In the genomic region with DNA sequence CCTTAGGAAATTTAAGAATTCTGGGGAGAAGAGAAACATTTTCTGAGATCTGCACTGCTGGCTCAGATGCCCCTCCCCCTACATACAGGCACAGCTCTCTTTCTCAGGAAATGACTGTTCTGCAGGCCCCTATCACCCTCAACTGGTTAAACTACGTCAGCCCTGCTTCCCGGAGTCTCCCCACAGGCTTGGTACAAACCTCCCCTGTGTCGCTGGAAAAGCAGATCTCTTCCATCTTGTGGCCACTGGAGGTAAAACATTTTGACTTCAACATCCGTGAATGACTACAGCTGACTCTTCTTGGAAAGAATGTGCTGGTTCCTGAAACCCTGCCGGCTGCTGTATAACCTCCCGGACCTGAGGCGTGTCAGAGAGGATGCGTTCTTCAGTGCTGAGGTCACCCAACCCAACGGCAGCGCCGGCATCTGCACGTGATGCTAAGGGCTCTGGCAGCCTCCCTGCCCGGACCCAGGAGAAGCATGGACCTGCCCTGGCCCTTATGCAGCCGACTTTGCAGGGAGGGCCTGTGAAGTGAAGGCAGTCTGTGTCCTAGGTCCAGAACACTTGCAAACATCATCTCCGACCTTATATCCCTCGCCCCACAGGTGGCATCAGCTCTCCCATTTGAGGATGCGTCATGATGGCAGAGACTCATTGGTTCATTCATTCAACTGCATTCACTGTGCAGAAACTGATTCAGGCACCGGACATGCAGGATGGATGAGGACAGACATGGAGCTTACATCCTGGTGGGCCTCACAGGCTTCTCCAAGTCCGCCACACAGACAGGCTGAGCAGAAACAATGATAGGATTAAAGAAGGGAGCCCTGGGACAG, we compare ENCODE assay signal across 1 cellular context.
TF ChIP-seq lines count a peak whose summit lies in the region.

No MANE protein-coding gene starts in this region.

TF ChIP-seq in GM12878, 131 proteins besides CTCF, POLR2A, EP300 and RAD21 (continued from another document):
- TF ChIP-seq ZBTB40 (IDR thresholded peaks at IDR 0.05; ENCODE audit: borderline replicate concordance), result no peak
- peak in 1 of 2 experiments; percentile 38; a peak in 1 of 4 replicates for TF ChIP-seq BHLHE40 (IDR thresholded peaks at IDR 0.05; ENCODE audit: borderline replicate concordance in 1 of 2, low read depth in 2 of 2, low read length in 1 of 2)
- TF ChIP-seq NKRF (conservative IDR thresholded peaks at IDR 0.05), result no peak
- peak; percentile 65 for TF ChIP-seq IRF4 (IDR thresholded peaks at IDR 0.05; ENCODE audit: low read depth, low read length)
- no peak for TF ChIP-seq ZZZ3 (IDR thresholded peaks at IDR 0.05; ENCODE audit: control insufficient read depth, insufficient read length, low read depth)
- TF ChIP-seq RCOR1 (conservative IDR thresholded peaks at IDR 0.05; ENCODE audit: low read depth, low read length), result no peak
- TF ChIP-seq KAT2A (conservative IDR thresholded peaks at IDR 0.05; ENCODE audit: control insufficient read depth, low read depth, low read length), result no peak
- TF ChIP-seq TBL1XR1 (IDR thresholded peaks at IDR 0.05; ENCODE audit: low read depth, low read length), result no peak
- no peak for TF ChIP-seq YBX1 (IDR thresholded peaks at IDR 0.05)
- no peak for TF ChIP-seq NRF1 (conservative IDR thresholded peaks at IDR 0.05; ENCODE audit: low read depth, low read length)
- no peak for TF ChIP-seq NBN (IDR thresholded peaks at IDR 0.05)
- TF ChIP-seq TCF12 (IDR thresholded peaks at IDR 0.05; ENCODE audit: low read depth, low read length), result no peak
